Comparison of ENCODE assay signal across 1 cellular context in the genomic region with DNA sequence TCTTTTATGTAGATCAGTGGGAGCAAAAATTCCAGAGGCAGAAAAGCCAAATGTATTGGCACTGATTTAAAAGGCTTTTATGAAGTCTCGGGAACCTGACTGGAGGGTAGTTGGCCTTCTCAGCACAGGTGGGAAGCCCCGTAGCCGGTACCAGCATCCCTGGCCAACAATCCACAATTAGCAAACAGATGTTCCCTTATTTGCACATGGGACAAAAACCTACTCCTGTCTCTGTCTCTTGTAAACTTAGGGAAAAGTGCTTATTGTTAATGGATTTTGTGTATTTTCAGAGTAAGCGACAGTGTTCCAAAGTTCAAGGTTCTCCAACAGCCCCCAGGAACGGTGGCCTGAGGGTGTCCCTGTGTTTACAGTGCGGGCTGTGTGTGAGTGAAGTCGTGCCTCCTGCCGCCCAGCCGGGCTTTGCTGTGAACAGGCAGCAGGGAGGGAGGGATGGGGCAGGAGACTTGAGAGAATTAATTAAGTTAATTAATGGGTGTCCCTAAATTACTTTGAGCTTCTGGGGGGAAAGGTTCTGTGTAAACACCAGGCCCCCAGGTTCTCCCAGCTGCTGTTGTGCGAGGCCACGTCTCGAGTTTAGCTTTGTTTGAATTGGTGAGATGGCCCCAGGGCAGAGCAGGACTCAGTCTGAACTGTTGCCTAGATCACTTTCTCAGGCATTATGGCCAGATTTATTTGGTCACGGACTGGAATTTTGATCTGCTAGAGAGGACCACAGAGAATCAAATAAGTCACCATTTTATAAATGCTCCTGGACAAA.
A peak's percentile ranks its signal among the peaks of the same experiment; 100 is the strongest.
TF ChIP-seq lines count a peak whose summit lies in the region.

No MANE protein-coding gene starts in this region.

TF ChIP-seq in HepG2, 621 proteins besides CTCF, POLR2A, EP300 and RAD21 (continued from another document and continues in another):
- TF ChIP-seq ZNF329 (CRISPR knock-in tag; IDR thresholded peaks at IDR 0.05; ENCODE audit: low read depth) (peak; percentile 41; the same call in 1 of the 2 replicates), ZBTB3 (CRISPR knock-in tag; IDR thresholded peaks at IDR 0.05; ENCODE audit: borderline replicate concordance, low read depth) (0 out of 2 replicates have a peak, but pooled peaks have one; percentile 50), ZNF207 (IDR thresholded peaks at IDR 0.05; ENCODE audit: borderline replicate concordance) (no peak), BRCA1 (CRISPR knock-in tag; IDR thresholded peaks at IDR 0.05) (0 out of 2 replicates have a peak, but pooled peaks have one; percentile 65), ZNF660 (CRISPR knock-in tag; IDR thresholded peaks at IDR 0.05; ENCODE audit: borderline replicate concordance, low read depth) (no peak), ETV5 (CRISPR knock-in tag; IDR thresholded peaks at IDR 0.05; ENCODE audit: borderline replicate concordance) (peak; percentile 85; the same call in 1 of the 2 replicates), HDAC2 (CRISPR knock-in tag; IDR thresholded peaks at IDR 0.05) (peak; percentile 99), AGO2 (optimal IDR thresholded peaks at IDR 0.05; ENCODE audit: low read depth, low read length) (no peak), CBX2 (IDR thresholded peaks at IDR 0.05; ENCODE audit: low read depth, low read length) (no peak), CBX2 (CRISPR knock-in tag; IDR thresholded peaks at IDR 0.05; ENCODE audit: low read depth) (no peak), ZNF281 (CRISPR knock-in tag; IDR thresholded peaks at IDR 0.05; ENCODE audit: borderline replicate concordance) (peak; percentile 86), ZNF563 (CRISPR knock-in tag; IDR thresholded peaks at IDR 0.05) (no peak; the same call in 1 of the 2 replicates), DMAP1 (CRISPR knock-in tag; IDR thresholded peaks at IDR 0.05) (peak; percentile 72), ZNF101 (CRISPR knock-in tag; IDR thresholded peaks at IDR 0.05; ENCODE audit: borderline replicate concordance, low read depth) (no peak), HNRNPK (IDR thresholded peaks at IDR 0.05; ENCODE audit: low read depth, low read length, poor library complexity, severe bottlenecking) (no peak), CCAR2 (optimal IDR thresholded peaks at IDR 0.05; ENCODE audit: low read depth, low read length) (peak; percentile 67), SMAD1 (CRISPR knock-in tag; IDR thresholded peaks at IDR 0.05; ENCODE audit: borderline replicate concordance, low read depth) (no peak), SP5 (CRISPR knock-in tag; IDR thresholded peaks at IDR 0.05; ENCODE audit: borderline replicate concordance, low read depth) (peak; percentile 85), ZNF30 (CRISPR knock-in tag; IDR thresholded peaks at IDR 0.05) (no peak), GLMP (CRISPR knock-in tag; IDR thresholded peaks at IDR 0.05; ENCODE audit: borderline replicate concordance) (no peak), ZNF501 (CRISPR knock-in tag; IDR thresholded peaks at IDR 0.05) (no peak; the same call in 1 of the 2 replicates), FOXC1 (CRISPR knock-in tag; IDR thresholded peaks at IDR 0.05; ENCODE audit: borderline replicate concordance) (no peak), ISL2 (CRISPR knock-in tag; IDR thresholded peaks at IDR 0.05) (peak; percentile 96), GMEB2 (CRISPR knock-in tag; IDR thresholded peaks at IDR 0.05; ENCODE audit: low read depth) (peak; percentile 45)
- TF ChIP-seq, protein P1, sequence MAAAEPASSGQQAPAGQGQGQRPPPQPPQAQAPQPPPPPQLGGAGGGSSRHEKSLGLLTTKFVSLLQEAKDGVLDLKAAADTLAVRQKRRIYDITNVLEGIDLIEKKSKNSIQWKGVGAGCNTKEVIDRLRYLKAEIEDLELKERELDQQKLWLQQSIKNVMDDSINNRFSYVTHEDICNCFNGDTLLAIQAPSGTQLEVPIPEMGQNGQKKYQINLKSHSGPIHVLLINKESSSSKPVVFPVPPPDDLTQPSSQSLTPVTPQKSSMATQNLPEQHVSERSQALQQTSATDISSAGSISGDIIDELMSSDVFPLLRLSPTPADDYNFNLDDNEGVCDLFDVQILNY (CRISPR knock-in tag; conservative IDR thresholded peaks at IDR 0.05): no peak
- TF ChIP-seq, protein P2, sequence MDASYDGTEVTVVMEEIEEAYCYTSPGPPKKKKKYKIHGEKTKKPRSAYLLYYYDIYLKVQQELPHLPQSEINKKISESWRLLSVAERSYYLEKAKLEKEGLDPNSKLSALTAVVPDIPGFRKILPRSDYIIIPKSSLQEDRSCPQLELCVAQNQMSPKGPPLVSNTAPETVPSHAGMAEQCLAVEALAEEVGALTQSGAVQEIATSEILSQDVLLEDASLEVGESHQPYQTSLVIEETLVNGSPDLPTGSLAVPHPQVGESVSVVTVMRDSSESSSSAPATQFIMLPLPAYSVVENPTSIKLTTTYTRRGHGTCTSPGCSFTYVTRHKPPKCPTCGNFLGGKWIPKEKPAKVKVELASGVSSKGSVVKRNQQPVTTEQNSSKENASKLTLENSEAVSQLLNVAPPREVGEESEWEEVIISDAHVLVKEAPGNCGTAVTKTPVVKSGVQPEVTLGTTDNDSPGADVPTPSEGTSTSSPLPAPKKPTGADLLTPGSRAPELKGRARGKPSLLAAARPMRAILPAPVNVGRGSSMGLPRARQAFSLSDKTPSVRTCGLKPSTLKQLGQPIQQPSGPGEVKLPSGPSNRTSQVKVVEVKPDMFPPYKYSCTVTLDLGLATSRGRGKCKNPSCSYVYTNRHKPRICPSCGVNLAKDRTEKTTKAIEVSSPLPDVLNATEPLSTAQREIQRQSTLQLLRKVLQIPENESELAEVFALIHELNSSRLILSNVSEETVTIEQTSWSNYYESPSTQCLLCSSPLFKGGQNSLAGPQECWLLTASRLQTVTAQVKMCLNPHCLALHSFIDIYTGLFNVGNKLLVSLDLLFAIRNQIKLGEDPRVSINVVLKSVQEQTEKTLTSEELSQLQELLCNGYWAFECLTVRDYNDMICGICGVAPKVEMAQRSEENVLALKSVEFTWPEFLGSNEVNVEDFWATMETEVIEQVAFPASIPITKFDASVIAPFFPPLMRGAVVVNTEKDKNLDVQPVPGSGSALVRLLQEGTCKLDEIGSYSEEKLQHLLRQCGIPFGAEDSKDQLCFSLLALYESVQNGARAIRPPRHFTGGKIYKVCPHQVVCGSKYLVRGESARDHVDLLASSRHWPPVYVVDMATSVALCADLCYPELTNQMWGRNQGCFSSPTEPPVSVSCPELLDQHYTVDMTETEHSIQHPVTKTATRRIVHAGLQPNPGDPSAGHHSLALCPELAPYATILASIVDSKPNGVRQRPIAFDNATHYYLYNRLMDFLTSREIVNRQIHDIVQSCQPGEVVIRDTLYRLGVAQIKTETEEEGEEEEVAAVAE (CRISPR knock-in tag; IDR thresholded peaks at IDR 0.05; ENCODE audit: borderline replicate concordance): peak; percentile 54; the same call in 1 of the 2 replicates
- TF ChIP-seq, protein P3, sequence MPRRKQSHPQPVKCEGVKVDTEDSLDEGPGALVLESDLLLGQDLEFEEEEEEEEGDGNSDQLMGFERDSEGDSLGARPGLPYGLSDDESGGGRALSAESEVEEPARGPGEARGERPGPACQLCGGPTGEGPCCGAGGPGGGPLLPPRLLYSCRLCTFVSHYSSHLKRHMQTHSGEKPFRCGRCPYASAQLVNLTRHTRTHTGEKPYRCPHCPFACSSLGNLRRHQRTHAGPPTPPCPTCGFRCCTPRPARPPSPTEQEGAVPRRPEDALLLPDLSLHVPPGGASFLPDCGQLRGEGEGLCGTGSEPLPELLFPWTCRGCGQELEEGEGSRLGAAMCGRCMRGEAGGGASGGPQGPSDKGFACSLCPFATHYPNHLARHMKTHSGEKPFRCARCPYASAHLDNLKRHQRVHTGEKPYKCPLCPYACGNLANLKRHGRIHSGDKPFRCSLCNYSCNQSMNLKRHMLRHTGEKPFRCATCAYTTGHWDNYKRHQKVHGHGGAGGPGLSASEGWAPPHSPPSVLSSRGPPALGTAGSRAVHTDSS (CRISPR knock-in tag; conservative IDR thresholded peaks at IDR 0.05): no peak
- TF ChIP-seq, protein P4, sequence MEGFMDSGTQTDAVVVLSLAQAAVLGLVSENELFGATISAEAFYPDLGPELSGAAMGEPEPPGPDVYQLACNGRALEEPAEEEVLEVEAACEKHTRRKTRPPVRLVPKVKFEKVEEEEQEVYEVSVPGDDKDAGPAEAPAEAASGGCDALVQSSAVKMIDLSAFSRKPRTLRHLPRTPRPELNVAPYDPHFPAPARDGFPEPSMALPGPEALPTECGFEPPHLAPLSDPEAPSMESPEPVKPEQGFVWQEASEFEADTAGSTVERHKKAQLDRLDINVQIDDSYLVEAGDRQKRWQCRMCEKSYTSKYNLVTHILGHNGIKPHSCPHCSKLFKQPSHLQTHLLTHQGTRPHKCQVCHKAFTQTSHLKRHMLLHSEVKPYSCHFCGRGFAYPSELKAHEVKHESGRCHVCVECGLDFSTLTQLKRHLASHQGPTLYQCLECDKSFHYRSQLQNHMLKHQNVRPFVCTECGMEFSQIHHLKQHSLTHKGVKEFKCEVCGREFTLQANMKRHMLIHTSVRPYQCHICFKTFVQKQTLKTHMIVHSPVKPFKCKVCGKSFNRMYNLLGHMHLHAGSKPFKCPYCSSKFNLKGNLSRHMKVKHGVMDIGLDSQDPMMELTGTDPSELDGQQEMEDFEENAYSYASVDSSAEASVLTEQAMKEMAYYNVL (CRISPR knock-in tag; IDR thresholded peaks at IDR 0.05; ENCODE audit: borderline replicate concordance): peak; percentile 93
- TF ChIP-seq, protein P5, sequence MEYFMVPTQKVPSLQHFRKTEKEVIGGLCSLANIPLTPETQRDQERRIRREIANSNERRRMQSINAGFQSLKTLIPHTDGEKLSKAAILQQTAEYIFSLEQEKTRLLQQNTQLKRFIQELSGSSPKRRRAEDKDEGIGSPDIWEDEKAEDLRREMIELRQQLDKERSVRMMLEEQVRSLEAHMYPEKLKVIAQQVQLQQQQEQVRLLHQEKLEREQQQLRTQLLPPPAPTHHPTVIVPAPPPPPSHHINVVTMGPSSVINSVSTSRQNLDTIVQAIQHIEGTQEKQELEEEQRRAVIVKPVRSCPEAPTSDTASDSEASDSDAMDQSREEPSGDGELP (IDR thresholded peaks at IDR 0.05; ENCODE audit: borderline replicate concordance, low read depth): peak; percentile 99
- TF ChIP-seq, protein P6, sequence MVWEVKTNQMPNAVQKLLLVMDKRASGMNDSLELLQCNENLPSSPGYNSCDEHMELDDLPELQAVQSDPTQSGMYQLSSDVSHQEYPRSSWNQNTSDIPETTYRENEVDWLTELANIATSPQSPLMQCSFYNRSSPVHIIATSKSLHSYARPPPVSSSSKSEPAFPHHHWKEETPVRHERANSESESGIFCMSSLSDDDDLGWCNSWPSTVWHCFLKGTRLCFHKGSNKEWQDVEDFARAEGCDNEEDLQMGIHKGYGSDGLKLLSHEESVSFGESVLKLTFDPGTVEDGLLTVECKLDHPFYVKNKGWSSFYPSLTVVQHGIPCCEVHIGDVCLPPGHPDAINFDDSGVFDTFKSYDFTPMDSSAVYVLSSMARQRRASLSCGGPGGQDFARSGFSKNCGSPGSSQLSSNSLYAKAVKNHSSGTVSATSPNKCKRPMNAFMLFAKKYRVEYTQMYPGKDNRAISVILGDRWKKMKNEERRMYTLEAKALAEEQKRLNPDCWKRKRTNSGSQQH (CRISPR knock-in tag; IDR thresholded peaks at IDR 0.05; ENCODE audit: low read depth): 0 out of 2 replicates have a peak, but pooled peaks have one; percentile 53
- TF ChIP-seq, protein P7, sequence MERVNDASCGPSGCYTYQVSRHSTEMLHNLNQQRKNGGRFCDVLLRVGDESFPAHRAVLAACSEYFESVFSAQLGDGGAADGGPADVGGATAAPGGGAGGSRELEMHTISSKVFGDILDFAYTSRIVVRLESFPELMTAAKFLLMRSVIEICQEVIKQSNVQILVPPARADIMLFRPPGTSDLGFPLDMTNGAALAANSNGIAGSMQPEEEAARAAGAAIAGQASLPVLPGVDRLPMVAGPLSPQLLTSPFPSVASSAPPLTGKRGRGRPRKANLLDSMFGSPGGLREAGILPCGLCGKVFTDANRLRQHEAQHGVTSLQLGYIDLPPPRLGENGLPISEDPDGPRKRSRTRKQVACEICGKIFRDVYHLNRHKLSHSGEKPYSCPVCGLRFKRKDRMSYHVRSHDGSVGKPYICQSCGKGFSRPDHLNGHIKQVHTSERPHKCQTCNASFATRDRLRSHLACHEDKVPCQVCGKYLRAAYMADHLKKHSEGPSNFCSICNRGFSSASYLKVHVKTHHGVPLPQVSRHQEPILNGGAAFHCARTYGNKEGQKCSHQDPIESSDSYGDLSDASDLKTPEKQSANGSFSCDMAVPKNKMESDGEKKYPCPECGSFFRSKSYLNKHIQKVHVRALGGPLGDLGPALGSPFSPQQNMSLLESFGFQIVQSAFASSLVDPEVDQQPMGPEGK (CRISPR knock-in tag; IDR thresholded peaks at IDR 0.05): peak; percentile 99
- TF ChIP-seq, protein P8, sequence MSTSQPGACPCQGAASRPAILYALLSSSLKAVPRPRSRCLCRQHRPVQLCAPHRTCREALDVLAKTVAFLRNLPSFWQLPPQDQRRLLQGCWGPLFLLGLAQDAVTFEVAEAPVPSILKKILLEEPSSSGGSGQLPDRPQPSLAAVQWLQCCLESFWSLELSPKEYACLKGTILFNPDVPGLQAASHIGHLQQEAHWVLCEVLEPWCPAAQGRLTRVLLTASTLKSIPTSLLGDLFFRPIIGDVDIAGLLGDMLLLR (CRISPR knock-in tag; IDR thresholded peaks at IDR 0.05): no peak
